ENCODE assay signal across 14 cellular contexts in the genomic region with DNA sequence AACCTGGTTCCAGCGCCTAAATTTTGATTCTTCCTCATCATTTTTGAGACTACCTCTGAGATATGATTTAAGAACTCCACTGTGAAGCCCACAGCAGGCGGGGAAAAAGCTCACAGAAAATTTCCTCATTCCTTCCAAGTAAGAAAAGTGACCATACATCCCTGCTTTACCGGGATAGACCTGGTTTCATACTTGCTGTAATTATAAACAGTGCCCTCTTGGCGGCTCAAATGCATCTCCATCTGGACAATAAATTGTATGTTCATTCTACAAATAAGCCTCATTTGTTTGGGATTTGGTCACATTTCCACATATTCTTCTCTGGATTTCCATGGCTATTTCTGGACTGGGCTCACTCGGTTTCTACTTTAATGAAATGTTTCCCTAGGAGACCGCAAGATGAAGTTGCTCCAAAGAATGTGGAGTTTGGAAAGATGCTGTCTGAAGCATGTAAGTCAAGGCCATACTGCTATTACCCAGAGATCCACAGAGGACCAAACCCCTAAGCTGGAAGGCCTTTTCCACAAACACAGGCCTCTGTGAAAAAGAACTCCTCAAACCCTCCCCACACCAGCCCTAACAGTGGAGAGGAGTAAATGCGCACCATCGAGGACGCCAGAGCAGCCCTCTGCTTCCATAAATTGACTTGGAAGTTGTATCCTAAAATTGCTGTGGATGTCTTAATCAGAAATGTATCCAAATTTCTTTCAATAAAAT. TPM values are rescaled to one million over a fixed set of nuclear protein-coding genes. Genes with fewer than 3 reads are reported as not detected.
DNase-seq lines count a peak whose midpoint lies in the region; ATAC-seq and TF ChIP-seq lines count a peak whose summit lies in the region.
"Had no signal": no experiment of that assay in that cellular context is flagged by ENCODE, and none has a peak within 500 bp of the region (broad histone marks: within the 10 kb centered on the region; RNA-seq: fewer than 3 reads in every experiment).

No MANE protein-coding gene starts in this region.

- H3K27ac Mint-ChIP-seq in activated naive CD4-positive, alpha-beta T cell treated with anti-CD3 and anti-CD28 coated beads, Interleukin-2, amount 50 U/mL, for 24 hours = peak overlapping the region; percentile 59
- no peak overlapping the region for H3K27ac Mint-ChIP-seq in chondrocyte (ENCODE audit: unreplicated experiment)
- peak overlapping the region; percentile 47 for H3K27ac Mint-ChIP-seq in stimulated activated naive B cell treated with anti-CD40 and anti-IgM and Interleukin-4, amounts not matched to agents 10 μg/mL and 1 μg/mL and 100 μg/mL, for 72 hours

- H3K27ac ChIP-seq in RWPE2 (ENCODE audit: poor library complexity, severe bottlenecking) = peak overlapping the region; percentile 53
- no peak overlapping the region for H3K27ac ChIP-seq in WERI-Rb-1
- H3K27ac ChIP-seq: heart right ventricle had no signal

- no peak for ATAC-seq in RWPE2 (ENCODE audit: low read depth)
- no peak for ATAC-seq in stimulated activated naive B cell treated with anti-CD40 and anti-IgM and Interleukin-4, amounts not matched to agents 10 μg/mL and 1 μg/mL and 100 μg/mL, for 72 hours (replicated peaks)
- ATAC-seq in GM18909 (IDR thresholded peaks at IDR 0.05; ENCODE audit: poor library complexity, unreplicated experiment) = no peak
- ATAC-seq in esophagus mucosa = no peak

- TF ChIP-seq CTCF in RWPE2 (IDR thresholded peaks at IDR 0.05; ENCODE audit: poor library complexity, severe bottlenecking) (no peak), chondrocyte (IDR thresholded peaks at IDR 0.05) (peak; percentile 17), WERI-Rb-1 (IDR thresholded peaks at IDR 0.05; ENCODE audit: low read depth, low read length) (no peak)

- H3K36me3 Mint-ChIP-seq in activated naive CD4-positive, alpha-beta T cell treated with anti-CD3 and anti-CD28 coated beads, Interleukin-2, amount 50 U/mL, for 24 hours = peaks cover 63% of the 10 kb centered on the region
- H3K36me3 Mint-ChIP-seq in chondrocyte (ENCODE audit: low read depth) = peaks cover 66% of the 10 kb centered on the region
- peaks cover 72 to 76% of the 10 kb centered on the region in 2 donors for H3K36me3 Mint-ChIP-seq in stimulated activated naive B cell treated with anti-CD40 and anti-IgM and Interleukin-4, amounts not matched to agents 10 μg/mL and 1 μg/mL and 100 μg/mL, for 72 hours

- no peak overlapping the region for H3K4me3 ChIP-seq in RWPE2 (ENCODE audit: severe bottlenecking)
- no peak overlapping the region for H3K4me3 ChIP-seq in WERI-Rb-1 (ENCODE audit: low read depth, low read length)
- H3K4me3 ChIP-seq: heart right ventricle had no signal

- no peak for DNase-seq in activated naive CD4-positive, alpha-beta T cell (lab: John Stamatoyannopoulos, UW)
- DNase-seq in RWPE2 (ENCODE audit: low spot score) = no peak
- DNase-seq in chondrocyte (ENCODE audit: low spot score) = no peak
- DNase-seq in stimulated activated naive B cell treated with anti-CD40 and anti-IgM and Interleukin-4, amounts not matched to agents 10 μg/mL and 1 μg/mL and 100 μg/mL, for 72 hours = no peak
- no peak for DNase-seq in WERI-Rb-1
- DNase-seq: effector memory CD4-positive, alpha-beta T cell; heart right ventricle; NCI-H1092; NCI-H2081 treated with DMSO at 0.1 percent for 48 hours; NCI-H446 treated with DMSO at 0.1 percent for 48 hours; stimulated activated CD8-positive, alpha-beta memory T cell treated with anti-CD3 and anti-CD28 coated beads, Interleukin-4, amount 100 ng/mL, for 48 hours had no signal

- no peaks in the 10 kb centered on the region for H3K27me3 Mint-ChIP-seq in activated naive CD4-positive, alpha-beta T cell treated with anti-CD3 and anti-CD28 coated beads, Interleukin-2, amount 50 U/mL, for 24 hours
- H3K27me3 Mint-ChIP-seq in chondrocyte (ENCODE audit: low read depth) = no peaks in the 10 kb centered on the region
- H3K27me3 Mint-ChIP-seq in stimulated activated naive B cell treated with anti-CD40 and anti-IgM and Interleukin-4, amounts not matched to agents 10 μg/mL and 1 μg/mL and 100 μg/mL, for 72 hours = no peaks in the 10 kb centered on the region

- peaks cover 4% of the 10 kb centered on the region for H3K9me3 Mint-ChIP-seq in activated naive CD4-positive, alpha-beta T cell treated with anti-CD3 and anti-CD28 coated beads, Interleukin-2, amount 50 U/mL, for 24 hours
- H3K9me3 Mint-ChIP-seq in chondrocyte (ENCODE audit: low read depth) = no peaks in the 10 kb centered on the region
- peaks cover 9 to 16% of the 10 kb centered on the region in 2 donors for H3K9me3 Mint-ChIP-seq in stimulated activated naive B cell treated with anti-CD40 and anti-IgM and Interleukin-4, amounts not matched to agents 10 μg/mL and 1 μg/mL and 100 μg/mL, for 72 hours

- H3K9me3 ChIP-seq in RWPE2 (ENCODE audit: severe bottlenecking) (no peaks in the 10 kb centered on the region), WERI-Rb-1 (ENCODE audit: severe bottlenecking) (no peaks in the 10 kb centered on the region)

- peaks cover 78% of the 10 kb centered on the region for H3K4me1 Mint-ChIP-seq in activated naive CD4-positive, alpha-beta T cell treated with anti-CD3 and anti-CD28 coated beads, Interleukin-2, amount 50 U/mL, for 24 hours
- H3K4me1 Mint-ChIP-seq in chondrocyte (ENCODE audit: low read depth) = no peaks in the 10 kb centered on the region
- H3K4me1 Mint-ChIP-seq in stimulated activated naive B cell treated with anti-CD40 and anti-IgM and Interleukin-4, amounts not matched to agents 10 μg/mL and 1 μg/mL and 100 μg/mL, for 72 hours = peaks cover 8 to 16% of the 10 kb centered on the region in 2 donors

- H3K4me1 ChIP-seq in RWPE2 (ENCODE audit: insufficient read depth, poor library complexity, severe bottlenecking) = peaks cover 15% of the 10 kb centered on the region

- H3K36me3 ChIP-seq in RWPE2 (ENCODE audit: low read depth) = peaks cover 100% of the 10 kb centered on the region
- peaks cover 74% of the 10 kb centered on the region for H3K36me3 ChIP-seq in WERI-Rb-1

- no peak overlapping the region for H3K4me3 Mint-ChIP-seq in activated naive CD4-positive, alpha-beta T cell treated with anti-CD3 and anti-CD28 coated beads, Interleukin-2, amount 50 U/mL, for 24 hours
- H3K4me3 Mint-ChIP-seq in chondrocyte (ENCODE audit: unreplicated experiment) = no peak overlapping the region
- no peak overlapping the region for H3K4me3 Mint-ChIP-seq in stimulated activated naive B cell treated with anti-CD40 and anti-IgM and Interleukin-4, amounts not matched to agents 10 μg/mL and 1 μg/mL and 100 μg/mL, for 72 hours

- H3K27me3 ChIP-seq in RWPE2 (ENCODE audit: insufficient read depth, poor library complexity, severe bottlenecking) (no peaks in the 10 kb centered on the region), WERI-Rb-1 (ENCODE audit: insufficient read depth, low read depth, severe bottlenecking) (no peaks in the 10 kb centered on the region)
- H3K27me3 ChIP-seq: heart right ventricle had no signal

RNA-seq across cellular contexts. Expression of gene STAT1, which starts 13.9 kb away (rescaled TPM):
- total RNA-seq in chondrocyte (71.5 to 143 TPM (median 140 TPM) in 3 replicates), esophagus mucosa (51.0 TPM)
